Comparison of ENCODE assay signal across 1 cellular context in the genomic region with DNA sequence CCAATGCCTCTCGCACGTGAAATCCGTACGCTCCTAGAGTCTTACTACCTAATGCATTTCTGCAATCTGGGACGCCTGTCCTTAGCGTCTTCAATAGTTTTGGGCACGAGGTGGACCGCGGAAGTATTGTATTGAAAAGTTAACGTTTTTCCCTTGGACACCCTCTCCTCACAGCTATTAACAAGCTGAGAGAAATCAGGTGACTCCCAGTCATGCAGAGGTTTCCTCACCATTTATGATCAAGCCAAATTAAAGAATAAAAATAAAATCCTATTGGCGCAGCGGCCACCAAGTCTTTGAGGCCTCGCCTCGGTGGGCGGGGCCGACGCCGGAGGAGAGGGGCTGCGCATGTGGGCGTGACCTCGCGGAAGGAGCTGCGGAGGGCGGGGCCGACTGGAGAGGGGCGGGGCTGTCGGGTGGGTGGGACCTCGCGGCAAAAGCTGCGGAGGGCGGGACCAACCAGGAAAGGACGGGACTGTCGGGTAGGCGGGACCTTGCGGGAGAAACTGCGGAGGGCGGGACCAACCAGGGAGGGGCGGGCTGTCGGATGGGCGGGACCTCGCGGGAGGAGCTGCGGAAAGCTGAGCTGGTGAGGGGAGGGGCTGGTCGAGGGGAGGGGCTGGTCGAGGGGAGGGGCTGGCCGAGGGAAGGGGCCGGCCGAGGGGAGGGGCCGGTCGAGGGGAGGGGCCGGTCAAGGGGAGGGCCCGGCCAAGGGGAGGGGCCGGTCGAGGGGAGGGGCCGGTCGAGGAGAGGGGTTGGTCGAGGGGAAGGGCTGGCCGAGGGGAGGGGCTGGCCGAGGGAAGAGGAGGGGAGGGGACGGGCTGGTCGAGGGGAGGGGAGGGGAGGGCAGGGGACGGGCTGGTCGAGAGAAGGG.
TF ChIP-seq lines count a peak whose summit lies in the region.

No MANE protein-coding gene starts in this region.

TF ChIP-seq in H1, 55 proteins besides CTCF, POLR2A, EP300 and RAD21:
- TF ChIP-seq, protein P1, sequence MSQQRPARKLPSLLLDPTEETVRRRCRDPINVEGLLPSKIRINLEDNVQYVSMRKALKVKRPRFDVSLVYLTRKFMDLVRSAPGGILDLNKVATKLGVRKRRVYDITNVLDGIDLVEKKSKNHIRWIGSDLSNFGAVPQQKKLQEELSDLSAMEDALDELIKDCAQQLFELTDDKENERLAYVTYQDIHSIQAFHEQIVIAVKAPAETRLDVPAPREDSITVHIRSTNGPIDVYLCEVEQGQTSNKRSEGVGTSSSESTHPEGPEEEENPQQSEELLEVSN (IDR thresholded peaks at IDR 0.05), result peak; percentile 93
- peak; percentile 41; the same call in 1 of the 2 replicates for TF ChIP-seq SP1 (IDR thresholded peaks at IDR 0.05; ENCODE audit: low read depth, low read length)
- TF ChIP-seq NRF1 (IDR thresholded peaks at IDR 0.05; ENCODE audit: low read depth, low read length), result peak; percentile 55
- TF ChIP-seq, protein P2, sequence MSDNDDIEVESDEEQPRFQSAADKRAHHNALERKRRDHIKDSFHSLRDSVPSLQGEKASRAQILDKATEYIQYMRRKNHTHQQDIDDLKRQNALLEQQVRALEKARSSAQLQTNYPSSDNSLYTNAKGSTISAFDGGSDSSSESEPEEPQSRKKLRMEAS (IDR thresholded peaks at IDR 0.05), result peak; percentile 93
- TF ChIP-seq TAF7 (optimal IDR thresholded peaks at IDR 0.05; ENCODE audit: borderline replicate concordance, low read depth, low read length), result no peak
- peak; percentile 20 for TF ChIP-seq ASH2L (IDR thresholded peaks at IDR 0.05; ENCODE audit: low read length)
TF ChIP-seq in H1: peak in this region for 5.
